ENCODE assay signal across 8 cellular contexts in the genomic region with DNA sequence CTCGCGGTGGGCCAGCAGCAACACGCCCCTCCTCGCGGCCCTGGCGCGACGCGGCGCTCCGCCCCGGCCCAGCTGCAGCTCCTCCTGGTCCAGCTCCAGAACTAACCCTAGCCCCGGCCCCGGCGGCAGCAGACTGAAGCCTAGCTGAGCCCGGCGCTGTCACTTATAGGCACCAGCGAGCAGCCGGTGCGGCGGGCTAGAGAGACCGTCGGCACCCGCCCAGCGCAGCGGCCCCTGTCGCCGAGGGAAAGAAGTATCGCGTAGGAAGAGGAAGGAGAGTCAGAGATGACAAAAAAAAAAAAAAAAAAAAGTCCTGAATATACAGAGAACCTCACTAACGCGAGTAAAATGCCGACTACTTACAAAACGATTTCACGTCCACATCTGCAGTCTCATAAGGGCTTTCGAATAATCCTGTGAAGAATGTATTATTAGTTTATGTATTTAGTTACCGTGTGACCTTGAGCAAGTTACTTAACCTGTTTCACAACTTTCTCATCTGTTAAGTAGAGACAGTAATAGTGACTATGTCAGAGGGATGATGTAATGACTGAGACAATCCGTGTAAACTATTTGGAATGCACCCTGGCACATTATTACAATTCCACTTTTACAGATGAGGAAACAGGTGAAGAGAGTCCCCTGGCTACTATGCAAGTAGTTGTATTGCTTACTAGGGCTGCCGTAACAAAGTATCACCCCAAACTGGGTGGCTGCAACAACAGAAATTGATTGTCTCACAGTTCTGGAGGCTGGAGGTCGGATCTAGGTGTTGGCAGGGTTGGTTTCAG. TPM values are rescaled to one million over a fixed set of nuclear protein-coding genes. Genes with fewer than 3 reads are reported as not detected.
A peak's percentile ranks its signal among the peaks of the same experiment; 100 is the strongest.
DNase-seq lines count a peak whose midpoint lies in the region; ATAC-seq and TF ChIP-seq lines count a peak whose summit lies in the region.

Gene SLC9A1 (minus strand): TSS at position 135 of the 791 bp plus-strand sequence. CDS start 791 bp downstream, outside the sequence.

- peak within 1 kb of the TSS; percentile 58 to 97 (median 87) for H3K27ac ChIP-seq in dorsolateral prefrontal cortex
- peak within 1 kb of the TSS; percentile 56 to 83 (median 82) for H3K27ac ChIP-seq in right lobe of liver

- no peaks in the 10 kb centered on the region for H3K27me3 ChIP-seq in dorsolateral prefrontal cortex
- no peaks in the 10 kb centered on the region for H3K27me3 ChIP-seq in right lobe of liver

- H3K9me3 ChIP-seq in right lobe of liver = no peaks in the 10 kb centered on the region

- intact Hi-C loops in dorsolateral prefrontal cortex (cut with DNase I) (loop anchor here (2.0 to 5.0 kb wide), 3 partner anchors 43 to 77 kb away; partner anchors contain the start of gene WDTC1 (in 2 of the 2)), right lobe of liver (cut with DNase I) (loop anchor here in 1 of 2 donors (10.0 kb wide), 1 partner anchor 50 kb away; no protein-coding TSS in a partner anchor)

- no peaks in the 10 kb centered on the region for H3K36me3 ChIP-seq in right lobe of liver

- TF ChIP-seq CTCF in dorsolateral prefrontal cortex (IDR thresholded peaks at IDR 0.05 in 54 of 56, conservative IDR thresholded peaks at IDR 0.05 in 2 of 56; ENCODE audit: low read depth in 1 of 56, partially characterized antibody in 56 of 56) (peak; percentile 39 to 94 (median 86)), right lobe of liver (IDR thresholded peaks at IDR 0.05) (peak; percentile 58 to 89 (median 84))

- H3K4me1 ChIP-seq in right lobe of liver = peaks cover 0 to 28% (median 2%) of the 10 kb centered on the region in 4 donors

- WGBS in right lobe of liver (ENCODE audit: insufficient coverage, low coverage, low lambda C conversion rate, missing lambda C conversion rate) = 2% methylated on average over 25 of the region's 40 CpGs

- DNase-seq in C1 segment of cervical spinal cord (lab: John Stamatoyannopoulos, UW) = peak; percentile 49 to 91 (median 86)
- DNase-seq in GM19240 (ENCODE audit: insufficient read length, low spot score) = peak; percentile 71
- peak; percentile 63 for DNase-seq in NCI-H774 (lab: John Stamatoyannopoulos, UW)
- DNase-seq in activated CD4-positive, alpha-beta T cell treated with anti-CD3 and anti-CD28 coated beads, Interleukin-2, amount 50 U/mL, for 48 hours = peak; percentile 91 to 93
- DNase-seq in dorsolateral prefrontal cortex = peak; percentile 92 to 97 (median 96)
- DNase-seq in right lobe of liver = peak; percentile 95
- peak; percentile 88 to 89 for DNase-seq in stimulated activated CD4-positive, alpha-beta T cell treated with anti-CD3 and anti-CD28 coated beads, Interleukin-4, amount 100 ng/mL, for 48 hours (ENCODE audit: low read depth in 2 of 2)

- ATAC-seq in HG03469 (IDR thresholded peaks at IDR 0.05; ENCODE audit: unreplicated experiment) = peak; percentile 75
- peak; percentile 95 to 98 (median 96) for ATAC-seq in right lobe of liver

- TF ChIP-seq POLR2A in right lobe of liver (IDR thresholded peaks at IDR 0.05) = peak; percentile 99

- H3K4me3 ChIP-seq in dorsolateral prefrontal cortex (peak within 1 kb of the TSS; percentile 52 to 91 (median 79)), right lobe of liver (peak within 1 kb of the TSS; percentile 63 to 80 (median 72))

RNA-seq across cellular contexts. Expression of gene SLC9A1, which starts in this region (rescaled TPM):
- total RNA-seq in dorsolateral prefrontal cortex = 10 to 100 TPM; 16.2 to 58.9 (median 38.4) TPM
- 1 to 10 TPM; 1.7 to 4.3 (median 3.0) TPM for total RNA-seq in right lobe of liver

Comparison
In these comparisons a context has a peak if more than half of its experiments do, and no peak if none do; other contexts are left out.
1. Peak in every context shown above with its lines: DNase-seq, ATAC-seq, H3K4me3 ChIP-seq and H3K27ac ChIP-seq.